Comparison of ENCODE assay signal across 1 cellular context in genomic region chr15:90456236-90456635, GRCh38.
TF ChIP-seq lines count a peak whose summit lies in the region.

No MANE protein-coding gene starts in this region.

TF ChIP-seq in GM23338, 12 proteins besides CTCF, POLR2A, EP300 and RAD21 (continued from another document):
- no peak for TF ChIP-seq ZNF462 (CRISPR knock-in tag; IDR thresholded peaks at IDR 0.05)
- TF ChIP-seq EZH2 (IDR thresholded peaks at IDR 0.05; ENCODE audit: low read depth, unreplicated experiment), result no peak
- TF ChIP-seq ZNF331 (CRISPR knock-in tag; IDR thresholded peaks at IDR 0.05; ENCODE audit: low read depth), result no peak
- TF ChIP-seq REST (IDR thresholded peaks at IDR 0.05; ENCODE audit: unreplicated experiment), result no peak
